ENCODE assay signal across 15 cellular contexts in the genomic region with DNA sequence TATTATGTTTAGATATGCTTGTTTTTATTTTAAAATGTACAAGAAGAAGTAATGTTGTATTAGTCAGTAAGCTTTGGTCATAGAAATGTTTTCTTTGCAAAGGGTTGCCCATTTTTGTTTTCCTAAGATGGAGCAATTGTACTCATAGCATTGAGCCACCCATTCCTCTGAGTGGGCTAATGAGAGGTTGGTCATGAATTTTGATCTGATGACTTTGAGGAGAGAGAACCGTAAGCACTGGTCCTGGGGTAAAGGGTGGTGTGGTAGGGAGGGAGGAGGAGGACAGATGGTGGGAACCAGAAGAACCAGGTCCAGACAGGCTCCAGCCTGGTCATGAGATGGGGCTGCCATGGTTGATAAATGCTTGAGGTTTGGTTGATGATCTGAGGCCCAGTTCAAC. TPM values are rescaled to one million over a fixed set of nuclear protein-coding genes. Genes with fewer than 3 reads are reported as not detected.
DNase-seq lines count a peak whose midpoint lies in the region; ATAC-seq and TF ChIP-seq lines count a peak whose summit lies in the region.
"Had no signal": no experiment of that assay in that cellular context is flagged by ENCODE, and none has a peak within 500 bp of the region (broad histone marks: within the 10 kb centered on the region; RNA-seq: fewer than 3 reads in every experiment).

No MANE protein-coding gene starts in this region.

- TF ChIP-seq CTCF in AG10803 (conservative IDR thresholded peaks at IDR 0.05; ENCODE audit: low read length) (no peak), Loucy (conservative IDR thresholded peaks at IDR 0.05; ENCODE audit: low read length) (no peak), chondrocyte (IDR thresholded peaks at IDR 0.05) (no peak), osteoblast (IDR thresholded peaks at IDR 0.05; ENCODE audit: extremely low read depth, low read depth, low read length) (no peak)

- H3K79me2 ChIP-seq in Loucy (ENCODE audit: insufficient read depth, low read length) = no peaks in the 10 kb centered on the region
- H3K79me2 ChIP-seq in osteoblast (ENCODE audit: insufficient read depth, low read length) = no peaks in the 10 kb centered on the region

- DNase-seq in AG10803 (ENCODE audit: low read depth) (no peak), chondrocyte (ENCODE audit: low spot score) (no peak), osteoblast (ENCODE audit: insufficient read length, low spot score, missing footprints) (no peak), cardiac septum (ENCODE audit: low spot score) (no peak), NOMO-1 treated with dmso at 0.1 percent for 144 hours (lab: John Stamatoyannopoulos, UW; ENCODE audit: unreplicated experiment) (no peak)
- no peak for DNase-seq in effector memory CD8-positive, alpha-beta T cell
- no peak for DNase-seq in effector memory CD4-positive, alpha-beta T cell
- DNase-seq: activated CD4-positive, alpha-beta T cell treated with anti-CD3 and anti-CD28 coated beads, Interleukin-2, amount 50 U/mL, for 4 hours; activated naive CD8-positive, alpha-beta T cell treated with anti-CD3 and anti-CD28 coated beads, Interleukin-2, amount 50 U/mL, for 24 hours; activated T-cell treated with anti-CD3 and anti-CD28 coated beads, Interleukin-2, amount 50 U/mL, for 48 hours; heart left ventricle; kidney; occipital lobe; sigmoid colon had no signal

- peak overlapping the region; percentile 71 for H2AFZ ChIP-seq in Loucy (ENCODE audit: low read length)
- peak overlapping the region; percentile 89 for H2AFZ ChIP-seq in osteoblast (ENCODE audit: low read length)

- H3K4me3 ChIP-seq in AG10803 (ENCODE audit: low read length) (peak overlapping the region; percentile 35), Loucy (ENCODE audit: low read length, poor library complexity, severe bottlenecking) (no peak overlapping the region), osteoblast (ENCODE audit: insufficient read depth, low read length) (peak overlapping the region; percentile 40)
- H3K4me3 ChIP-seq in effector memory CD4-positive, alpha-beta T cell (ENCODE audit: insufficient read depth, low read depth, low read length, poor library complexity, severe bottlenecking) = no peak overlapping the region
- H3K4me3 ChIP-seq: heart left ventricle had no signal

- no peaks in the 10 kb centered on the region for H3K9me2 ChIP-seq in Loucy (replicated peaks; ENCODE audit: low read depth, low read length)

- H3F3A ChIP-seq in Loucy (ENCODE audit: low read depth) = no peaks in the 10 kb centered on the region

- H3K4me1 ChIP-seq in Loucy (ENCODE audit: insufficient read depth, low read length, poor library complexity, severe bottlenecking) = peaks cover 12% of the 10 kb centered on the region
- H3K4me1 ChIP-seq in osteoblast (ENCODE audit: insufficient read depth, low read length) = peaks cover 52% of the 10 kb centered on the region
- no peaks in the 10 kb centered on the region for H3K4me1 ChIP-seq in effector memory CD4-positive, alpha-beta T cell (ENCODE audit: control insufficient read depth, insufficient read depth, low read length, poor library complexity, severe bottlenecking)

- no peaks in the 10 kb centered on the region for H3K9me3 ChIP-seq in Loucy (ENCODE audit: insufficient read depth, low read depth, low read length)
- no peaks in the 10 kb centered on the region for H3K9me3 ChIP-seq in osteoblast (ENCODE audit: low read depth, low read length)
- H3K9me3 ChIP-seq in effector memory CD4-positive, alpha-beta T cell (ENCODE audit: control insufficient read depth, low read length) = no peaks in the 10 kb centered on the region
- H3K9me3 ChIP-seq: heart left ventricle, sigmoid colon had no signal

- H3K27me3 Mint-ChIP-seq in chondrocyte (ENCODE audit: low read depth) = peaks cover 2% of the 10 kb centered on the region
- peaks cover 33 to 59% of the 10 kb centered on the region in 2 donors for H3K27me3 Mint-ChIP-seq in effector memory CD8-positive, alpha-beta T cell

- H3K27me3 ChIP-seq in Loucy (ENCODE audit: insufficient read depth, low read length, poor library complexity, severe bottlenecking) (no peaks in the 10 kb centered on the region), osteoblast (ENCODE audit: insufficient read depth, low read length) (no peaks in the 10 kb centered on the region)
- H3K27me3 ChIP-seq in effector memory CD4-positive, alpha-beta T cell (replicated peaks; ENCODE audit: control insufficient read depth, insufficient read depth, low read length, poor library complexity, severe bottlenecking) = no peaks in the 10 kb centered on the region
- H3K27me3 ChIP-seq: sigmoid colon had no signal

- H3K36me3 ChIP-seq in Loucy (ENCODE audit: insufficient read depth, low read length) = no peaks in the 10 kb centered on the region
- H3K36me3 ChIP-seq in osteoblast (ENCODE audit: insufficient read depth, low read length) = no peaks in the 10 kb centered on the region
- no peaks in the 10 kb centered on the region for H3K36me3 ChIP-seq in effector memory CD4-positive, alpha-beta T cell (ENCODE audit: control insufficient read depth, insufficient read depth, low read length)
- H3K36me3 ChIP-seq: heart left ventricle, sigmoid colon had no signal

- no peak for ATAC-seq in effector memory CD8-positive, alpha-beta T cell (replicated peaks)

- no peak overlapping the region for H3K4me3 Mint-ChIP-seq in chondrocyte (ENCODE audit: unreplicated experiment)
- no peak overlapping the region for H3K4me3 Mint-ChIP-seq in effector memory CD8-positive, alpha-beta T cell

- H3K9me3 Mint-ChIP-seq in chondrocyte (ENCODE audit: low read depth) = no peaks in the 10 kb centered on the region
- no peaks in the 10 kb centered on the region for H3K9me3 Mint-ChIP-seq in effector memory CD8-positive, alpha-beta T cell
- H3K9me3 Mint-ChIP-seq: activated naive CD8-positive, alpha-beta T cell treated with anti-CD3 and anti-CD28 coated beads, Interleukin-2, amount 50 U/mL, for 24 hours had no signal

- no peak overlapping the region for H3K9ac ChIP-seq in Loucy (ENCODE audit: low read depth, low read length, poor library complexity, severe bottlenecking)

- H3K27ac ChIP-seq in osteoblast (ENCODE audit: low read depth, low read length) = peak overlapping the region; percentile 91
- H3K27ac ChIP-seq in effector memory CD4-positive, alpha-beta T cell (ENCODE audit: insufficient read depth, low read length, poor library complexity, severe bottlenecking) = no peak overlapping the region

- H3K4me2 ChIP-seq in Loucy (ENCODE audit: low read depth, low read length, poor library complexity, severe bottlenecking) (no peak overlapping the region), osteoblast (ENCODE audit: insufficient read depth, low read length) (peak overlapping the region; percentile 77)

- intact Hi-C loops in cardiac septum (cut with DNase I) = no loop called here

- no peaks in the 10 kb centered on the region for H4K20me1 ChIP-seq in Loucy (ENCODE audit: insufficient read depth, low read length, poor library complexity, severe bottlenecking)
- no peaks in the 10 kb centered on the region for H4K20me1 ChIP-seq in osteoblast (ENCODE audit: insufficient read depth, low read length)

- peak overlapping the region; percentile 67 for H3K27ac Mint-ChIP-seq in chondrocyte (ENCODE audit: unreplicated experiment)
- no peak overlapping the region for H3K27ac Mint-ChIP-seq in effector memory CD8-positive, alpha-beta T cell
- H3K27ac Mint-ChIP-seq: activated naive CD8-positive, alpha-beta T cell treated with anti-CD3 and anti-CD28 coated beads, Interleukin-2, amount 50 U/mL, for 24 hours had no signal

- no peaks in the 10 kb centered on the region for H3K36me3 Mint-ChIP-seq in chondrocyte (ENCODE audit: low read depth)
- H3K36me3 Mint-ChIP-seq in effector memory CD8-positive, alpha-beta T cell (ENCODE audit: insufficient read depth) = no peaks in the 10 kb centered on the region

- H3K4me1 Mint-ChIP-seq in chondrocyte (ENCODE audit: low read depth) = peaks cover 34% of the 10 kb centered on the region
- peaks cover 2 to 3% of the 10 kb centered on the region in 2 donors for H3K4me1 Mint-ChIP-seq in effector memory CD8-positive, alpha-beta T cell (ENCODE audit: low read depth in 2 of 2)

RNA-seq across cellular contexts. Expression of a gene that starts 15.9 kb away (rescaled TPM):
- total RNA-seq in chondrocyte = 8.4 to 67.3 TPM (median 61.7 TPM) in 3 replicates
- 18.5 and 19.4 TPM in 2 replicates for total RNA-seq in osteoblast
- 1.8 TPM for total RNA-seq in cardiac septum

RNA-seq across cellular contexts. Expression of a gene that starts 55.7 kb away (rescaled TPM):
- total RNA-seq in chondrocyte (5.4 to 6.8 TPM (median 6.3 TPM) in 3 replicates), osteoblast (2.4 and 2.9 TPM in 2 replicates), cardiac septum (1.9 TPM)

Comparison
In these comparisons a context has a peak if more than half of its experiments do, and no peak if none do; other contexts are left out.
1. H3K4me3 ChIP-seq: peak in AG10803 (single experiment) and osteoblast (single experiment); none in Loucy (single experiment) and effector memory CD4-positive, alpha-beta T cell (single experiment).